ENCODE assay signal across 9 cellular contexts in the genomic region with DNA sequence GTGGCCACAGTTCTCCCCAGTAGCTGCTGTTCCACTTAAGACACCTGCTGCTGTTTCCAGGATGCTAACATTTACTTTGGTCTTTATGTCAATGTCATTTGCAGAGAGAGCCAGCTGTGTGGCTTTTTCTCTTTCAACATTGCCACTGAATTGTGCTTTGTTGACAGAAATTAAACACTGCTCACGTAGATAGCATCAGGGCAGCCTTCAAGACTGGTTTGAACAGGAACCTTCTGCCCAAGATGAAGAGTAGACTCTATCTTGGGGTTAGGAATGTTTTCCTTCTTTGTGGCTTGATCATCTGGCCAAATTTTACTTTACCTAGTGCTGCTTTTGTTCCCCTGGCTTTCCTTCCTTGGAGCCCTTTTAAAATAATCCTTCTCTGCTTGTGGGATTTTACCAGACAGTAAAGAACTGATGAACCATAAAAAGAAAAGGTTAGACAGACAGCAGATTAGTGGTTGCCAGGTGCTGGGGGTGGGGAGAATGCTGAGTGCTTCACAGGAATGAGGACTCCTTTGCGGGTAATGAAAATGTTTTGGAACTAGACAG. TPM values are rescaled to one million over a fixed set of nuclear protein-coding genes. Genes with fewer than 3 reads are reported as not detected.
A peak's percentile ranks its signal among the peaks of the same experiment; 100 is the strongest.
DNase-seq lines count a peak whose midpoint lies in the region; ATAC-seq and TF ChIP-seq lines count a peak whose summit lies in the region.
"Had no signal": no experiment of that assay in that cellular context is flagged by ENCODE, and none has a peak within 500 bp of the region (broad histone marks: within the 10 kb centered on the region; RNA-seq: fewer than 3 reads in every experiment).

No MANE protein-coding gene starts in this region.

- DNase-seq in NCI-H187 treated with DMSO at 0.1 percent for 48 hours (lab: John Stamatoyannopoulos, UW) (peak; percentile 57), neural progenitor cell (ENCODE audit: low spot score) (peak; percentile 71), GOT3 (lab: John Stamatoyannopoulos, UW) (no peak)
- peak; percentile 51 for DNase-seq in activated T-helper 1 cell treated with anti-CD3 and anti-CD28 coated beads, Interleukin-12 subunit alpha, Interleukin-12 subunit beta, Interleukin-2, Interleukin-4 antibody, amounts not matched to agents 30 ng/mL and 10 ng/mL and 1 ng/mL, durations not matched to agents 14 hours and 24 hours and 36 hours (ENCODE audit: low spot score)
- DNase-seq: nucleus accumbens had no signal

- peak overlapping the region; percentile 74 for H3K4me2 ChIP-seq in neural progenitor cell

- no peaks in the 10 kb centered on the region for H3K27me3 ChIP-seq in neural progenitor cell

- no peaks in the 10 kb centered on the region for H3K9me3 ChIP-seq in neural progenitor cell (ENCODE audit: low read depth)

- H3K27ac ChIP-seq in neural progenitor cell: peak overlapping the region; percentile 93

- no peak overlapping the region for H2AFZ ChIP-seq in neural progenitor cell (replicated peaks)

- H3K4me3 ChIP-seq in neural progenitor cell: peak overlapping the region; percentile 18

- peaks cover 18% of the 10 kb centered on the region for H3F3A ChIP-seq in neural progenitor cell (ENCODE audit: low read depth)

- H3K9ac ChIP-seq in neural progenitor cell: no peak overlapping the region

- no peaks in the 10 kb centered on the region for H4K20me1 ChIP-seq in neural progenitor cell (ENCODE audit: low read depth)

- peaks cover 60% of the 10 kb centered on the region for H3K4me1 Mint-ChIP-seq in activated T-helper 1 cell treated with anti-CD3 and anti-CD28 coated beads, Interleukin-12 subunit alpha, Interleukin-12 subunit beta, Interleukin-2, Interleukin-4 antibody, amounts not matched to agents 30 ng/mL and 10 ng/mL and 1 ng/mL, durations not matched to agents 14 hours and 24 hours and 36 hours (ENCODE audit: low read depth)
- H3K4me1 Mint-ChIP-seq in neural progenitor cell: peaks cover 50% of the 10 kb centered on the region

- peak overlapping the region; percentile 90 for H3K27ac Mint-ChIP-seq in activated T-helper 1 cell treated with anti-CD3 and anti-CD28 coated beads, Interleukin-12 subunit alpha, Interleukin-12 subunit beta, Interleukin-2, Interleukin-4 antibody, amounts not matched to agents 30 ng/mL and 10 ng/mL and 1 ng/mL, durations not matched to agents 14 hours and 24 hours and 36 hours
- H3K27ac Mint-ChIP-seq in neural progenitor cell: peak overlapping the region; percentile 95

- no peaks in the 10 kb centered on the region for H3K9me3 Mint-ChIP-seq in activated T-helper 1 cell treated with anti-CD3 and anti-CD28 coated beads, Interleukin-12 subunit alpha, Interleukin-12 subunit beta, Interleukin-2, Interleukin-4 antibody, amounts not matched to agents 30 ng/mL and 10 ng/mL and 1 ng/mL, durations not matched to agents 14 hours and 24 hours and 36 hours
- H3K9me3 Mint-ChIP-seq in neural progenitor cell: no peaks in the 10 kb centered on the region

- H3K36me3 ChIP-seq in neural progenitor cell: no peaks in the 10 kb centered on the region

- peaks cover 37% of the 10 kb centered on the region for H3K36me3 Mint-ChIP-seq in activated T-helper 1 cell treated with anti-CD3 and anti-CD28 coated beads, Interleukin-12 subunit alpha, Interleukin-12 subunit beta, Interleukin-2, Interleukin-4 antibody, amounts not matched to agents 30 ng/mL and 10 ng/mL and 1 ng/mL, durations not matched to agents 14 hours and 24 hours and 36 hours (ENCODE audit: low read depth)
- H3K36me3 Mint-ChIP-seq in neural progenitor cell: peaks cover 4% of the 10 kb centered on the region

- H3K4me3 Mint-ChIP-seq in activated T-helper 1 cell treated with anti-CD3 and anti-CD28 coated beads, Interleukin-12 subunit alpha, Interleukin-12 subunit beta, Interleukin-2, Interleukin-4 antibody, amounts not matched to agents 30 ng/mL and 10 ng/mL and 1 ng/mL, durations not matched to agents 14 hours and 24 hours and 36 hours: peak overlapping the region; percentile 65
- peak overlapping the region; percentile 2 for H3K4me3 Mint-ChIP-seq in neural progenitor cell

- H3K4me1 ChIP-seq in neural progenitor cell: peaks cover 22% of the 10 kb centered on the region

- ATAC-seq in GM18909 (IDR thresholded peaks at IDR 0.05; ENCODE audit: poor library complexity, unreplicated experiment) (peak; percentile 49), HG02678 (IDR thresholded peaks at IDR 0.05; ENCODE audit: unreplicated experiment) (no peak), HG02642 (IDR thresholded peaks at IDR 0.05; ENCODE audit: poor library complexity, unreplicated experiment) (no peak), GM19328 (IDR thresholded peaks at IDR 0.05; ENCODE audit: unreplicated experiment) (no peak)

- no peaks in the 10 kb centered on the region for H3K79me2 ChIP-seq in neural progenitor cell (ENCODE audit: low read depth)

- TF ChIP-seq CTCF in neural progenitor cell (IDR thresholded peaks at IDR 0.05): no peak

- intact Hi-C loops in activated T-helper 1 cell treated with anti-CD3 and anti-CD28 coated beads, Interleukin-12 subunit alpha, Interleukin-12 subunit beta, Interleukin-2, Interleukin-4 antibody, amounts not matched to agents 30 ng/mL and 10 ng/mL and 1 ng/mL, durations not matched to agents 14 hours and 24 hours and 36 hours (cut with micrococcal nuclease): loop anchor here (1.0 kb wide), 2 partner anchors 12 to 24 kb away; no protein-coding TSS in a partner anchor

- H3K27me3 Mint-ChIP-seq in activated T-helper 1 cell treated with anti-CD3 and anti-CD28 coated beads, Interleukin-12 subunit alpha, Interleukin-12 subunit beta, Interleukin-2, Interleukin-4 antibody, amounts not matched to agents 30 ng/mL and 10 ng/mL and 1 ng/mL, durations not matched to agents 14 hours and 24 hours and 36 hours (ENCODE audit: insufficient read depth): no peaks in the 10 kb centered on the region
- H3K27me3 Mint-ChIP-seq in neural progenitor cell (ENCODE audit: insufficient read depth, low read depth): peaks cover 15% of the 10 kb centered on the region

RNA-seq across cellular contexts. Expression of a gene that starts 22.6 kb away (rescaled TPM):
- 177 and 181 TPM in 2 replicates for total RNA-seq in activated T-helper 1 cell treated with anti-CD3 and anti-CD28 coated beads, Interleukin-12 subunit alpha, Interleukin-12 subunit beta, Interleukin-2, Interleukin-4 antibody, amounts not matched to agents 30 ng/mL and 10 ng/mL and 1 ng/mL, durations not matched to agents 14 hours and 24 hours and 36 hours
- total RNA-seq in neural progenitor cell (ENCODE audit: low replicate concordance): 72.7 and 73.9 TPM in 2 replicates

RNA-seq across cellular contexts. Expression of a gene that starts 50.5 kb away (rescaled TPM):
- total RNA-seq in activated T-helper 1 cell treated with anti-CD3 and anti-CD28 coated beads, Interleukin-12 subunit alpha, Interleukin-12 subunit beta, Interleukin-2, Interleukin-4 antibody, amounts not matched to agents 30 ng/mL and 10 ng/mL and 1 ng/mL, durations not matched to agents 14 hours and 24 hours and 36 hours: 46.4 and 52.8 TPM in 2 replicates
- 59.1 and 80.2 TPM in 2 replicates for total RNA-seq in neural progenitor cell (ENCODE audit: low replicate concordance)
